ENCODE assay signal across 27 cellular contexts in genomic region chr2:127611076-127611925, GRCh38. TPM values are rescaled to one million over a fixed set of nuclear protein-coding genes. Genes with fewer than 3 reads are reported as not detected.
A peak's percentile ranks its signal among the peaks of the same experiment; 100 is the strongest.
DNase-seq lines count a peak whose midpoint lies in the region; ATAC-seq, FAIRE-seq and TF ChIP-seq lines count a peak whose summit lies in the region.
"Had no signal": no experiment of that assay in that cellular context is flagged by ENCODE, and none has a peak within 500 bp of the region (broad histone marks: within the 10 kb centered on the region; RNA-seq: fewer than 3 reads in every experiment).

No MANE protein-coding gene starts in this region.

- ATAC-seq in sciatic nerve (no peak), HG03460 (IDR thresholded peaks at IDR 0.05; ENCODE audit: unreplicated experiment) (no peak), HG03469 (IDR thresholded peaks at IDR 0.05; ENCODE audit: unreplicated experiment) (no peak)
- ATAC-seq: T-helper 17 cell had no signal

- no peak overlapping the region for H3K27ac ChIP-seq in coronary artery
- H3K27ac ChIP-seq: esophagus muscularis mucosa, SK-N-MC, upper lobe of left lung had no signal

- intact Hi-C loops in sciatic nerve (cut with DNase I) = no loop called here

- no peak for TF ChIP-seq CTCF in coronary artery (IDR thresholded peaks at IDR 0.05)

- H3K4me3 ChIP-seq in coronary artery = no peak overlapping the region
- H3K4me3 ChIP-seq: esophagus muscularis mucosa, SK-N-MC, upper lobe of left lung had no signal

- FAIRE-seq in HTR-8/SVneo (lab: Jason Lieb, UNC) = no peak
- FAIRE-seq: colon, frontal cortex had no signal

- peak; percentile 3 for DNase-seq in activated CD8-positive, alpha-beta memory T cell treated with anti-CD3 and anti-CD28 coated beads, Interleukin-2, amount 50 U/mL, for 4 hours
- no peak for DNase-seq in activated CD8-positive, alpha-beta memory T cell treated with anti-CD3 and anti-CD28 coated beads for 24 hours
- DNase-seq in D341Med (ENCODE audit: low spot score) (peak; percentile 9), coronary artery (ENCODE audit: low spot score) (peak; percentile 41), sciatic nerve (ENCODE audit: low spot score) (peak; percentile 35), HTR-8/SVneo (ENCODE audit: insufficient read length, low spot score) (no peak)
- DNase-seq: activated CD4-positive, alpha-beta T cell treated with anti-CD3 and anti-CD28 coated beads, Interleukin-2, amount 10 ng/mL, durations not matched to agents 7 days and 5 days; activated gamma-delta T cell treated with Interleukin-2 at 50 U/mL for 16 hours; AML-193; amniotic stem cell; DMS53; effector memory CD4-positive, alpha-beta T cell; GF-D8; immature natural killer cell; NCI-H1092; NCI-H187 treated with DMSO at 0.1 percent for 48 hours; NCI-H69 had no signal

RNA-seq across cellular contexts. Expression of gene GPR17, which starts 34.7 kb away (rescaled TPM):
- total RNA-seq in sciatic nerve = 4.6 TPM
- total RNA-seq: activated CD4-positive, alpha-beta T cell treated with anti-CD3 and anti-CD28 coated beads, Interleukin-2, amount 10 ng/mL, durations not matched to agents 7 days and 5 days; H4; mononuclear cell; T-helper 17 cell had no signal

Comparison
In these comparisons a context has a peak if more than half of its experiments do, and no peak if none do; other contexts are left out.
1. DNase-seq: peak in activated CD8-positive, alpha-beta memory T cell treated with anti-CD3 and anti-CD28 coated beads, Interleukin-2, amount 50 U/mL, for 4 hours (single experiment), D341Med (single experiment), coronary artery (single experiment) and sciatic nerve (single experiment); none in activated CD8-positive, alpha-beta memory T cell treated with anti-CD3 and anti-CD28 coated beads for 24 hours (single experiment) and HTR-8/SVneo (single experiment).